ENCODE assay signal across 1 cellular context in genomic region chr1:233704125-233704881, GRCh38.
A peak's percentile ranks its signal among the peaks of the same experiment; 100 is the strongest.
TF ChIP-seq lines count a peak whose summit lies in the region.

No MANE protein-coding gene starts in this region.

TF ChIP-seq in SK-N-SH, 30 proteins besides CTCF, POLR2A, EP300 and RAD21 (continued from another document):
- TF ChIP-seq ZBTB33 (IDR thresholded peaks at IDR 0.05; ENCODE audit: borderline replicate concordance, low read depth) (no peak), GABPA (IDR thresholded peaks at IDR 0.05; ENCODE audit: low read depth) (no peak), MXI1 (IDR thresholded peaks at IDR 0.05; ENCODE audit: low read depth, low read length) (no peak), JUND (IDR thresholded peaks at IDR 0.05) (0 out of 2 replicates have a peak, but pooled peaks have one; percentile 27), SMC3 (IDR thresholded peaks at IDR 0.05; ENCODE audit: low read depth, low read length) (no peak), ELF1 (IDR thresholded peaks at IDR 0.05) (no peak)
